In genomic region chr3:111087924-111088469, GRCh38 we compare ENCODE assay signal across 1 cellular context.
TF ChIP-seq lines count a peak whose summit lies in the region.

No MANE protein-coding gene starts in this region.

TF ChIP-seq in WTC11, 78 proteins besides CTCF, POLR2A, EP300 and RAD21 (continued from another document):
- no peak for TF ChIP-seq ETV6 (CRISPR knock-in tag; IDR thresholded peaks at IDR 0.05)
- TF ChIP-seq E2F4 (CRISPR knock-in tag; IDR thresholded peaks at IDR 0.05; ENCODE audit: borderline replicate concordance, low read depth), result no peak
- TF ChIP-seq GABPB1 (CRISPR knock-in tag; IDR thresholded peaks at IDR 0.05), result no peak
- no peak for TF ChIP-seq MXD4 (CRISPR knock-in tag; IDR thresholded peaks at IDR 0.05; ENCODE audit: borderline replicate concordance)
- TF ChIP-seq, protein P1, sequence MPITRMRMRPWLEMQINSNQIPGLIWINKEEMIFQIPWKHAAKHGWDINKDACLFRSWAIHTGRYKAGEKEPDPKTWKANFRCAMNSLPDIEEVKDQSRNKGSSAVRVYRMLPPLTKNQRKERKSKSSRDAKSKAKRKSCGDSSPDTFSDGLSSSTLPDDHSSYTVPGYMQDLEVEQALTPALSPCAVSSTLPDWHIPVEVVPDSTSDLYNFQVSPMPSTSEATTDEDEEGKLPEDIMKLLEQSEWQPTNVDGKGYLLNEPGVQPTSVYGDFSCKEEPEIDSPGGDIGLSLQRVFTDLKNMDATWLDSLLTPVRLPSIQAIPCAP (CRISPR knock-in tag; IDR thresholded peaks at IDR 0.05), result no peak
- no peak for TF ChIP-seq FOXJ3 (CRISPR knock-in tag; IDR thresholded peaks at IDR 0.05; ENCODE audit: borderline replicate concordance)
- no peak for TF ChIP-seq PREB (CRISPR knock-in tag; IDR thresholded peaks at IDR 0.05; ENCODE audit: borderline replicate concordance)
- TF ChIP-seq ATF2 (CRISPR knock-in tag; IDR thresholded peaks at IDR 0.05; ENCODE audit: borderline replicate concordance, low read depth), result no peak
- TF ChIP-seq, protein P2, sequence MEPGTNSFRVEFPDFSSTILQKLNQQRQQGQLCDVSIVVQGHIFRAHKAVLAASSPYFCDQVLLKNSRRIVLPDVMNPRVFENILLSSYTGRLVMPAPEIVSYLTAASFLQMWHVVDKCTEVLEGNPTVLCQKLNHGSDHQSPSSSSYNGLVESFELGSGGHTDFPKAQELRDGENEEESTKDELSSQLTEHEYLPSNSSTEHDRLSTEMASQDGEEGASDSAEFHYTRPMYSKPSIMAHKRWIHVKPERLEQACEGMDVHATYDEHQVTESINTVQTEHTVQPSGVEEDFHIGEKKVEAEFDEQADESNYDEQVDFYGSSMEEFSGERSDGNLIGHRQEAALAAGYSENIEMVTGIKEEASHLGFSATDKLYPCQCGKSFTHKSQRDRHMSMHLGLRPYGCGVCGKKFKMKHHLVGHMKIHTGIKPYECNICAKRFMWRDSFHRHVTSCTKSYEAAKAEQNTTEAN (CRISPR knock-in tag; IDR thresholded peaks at IDR 0.05), result no peak
- TF ChIP-seq, protein P3, sequence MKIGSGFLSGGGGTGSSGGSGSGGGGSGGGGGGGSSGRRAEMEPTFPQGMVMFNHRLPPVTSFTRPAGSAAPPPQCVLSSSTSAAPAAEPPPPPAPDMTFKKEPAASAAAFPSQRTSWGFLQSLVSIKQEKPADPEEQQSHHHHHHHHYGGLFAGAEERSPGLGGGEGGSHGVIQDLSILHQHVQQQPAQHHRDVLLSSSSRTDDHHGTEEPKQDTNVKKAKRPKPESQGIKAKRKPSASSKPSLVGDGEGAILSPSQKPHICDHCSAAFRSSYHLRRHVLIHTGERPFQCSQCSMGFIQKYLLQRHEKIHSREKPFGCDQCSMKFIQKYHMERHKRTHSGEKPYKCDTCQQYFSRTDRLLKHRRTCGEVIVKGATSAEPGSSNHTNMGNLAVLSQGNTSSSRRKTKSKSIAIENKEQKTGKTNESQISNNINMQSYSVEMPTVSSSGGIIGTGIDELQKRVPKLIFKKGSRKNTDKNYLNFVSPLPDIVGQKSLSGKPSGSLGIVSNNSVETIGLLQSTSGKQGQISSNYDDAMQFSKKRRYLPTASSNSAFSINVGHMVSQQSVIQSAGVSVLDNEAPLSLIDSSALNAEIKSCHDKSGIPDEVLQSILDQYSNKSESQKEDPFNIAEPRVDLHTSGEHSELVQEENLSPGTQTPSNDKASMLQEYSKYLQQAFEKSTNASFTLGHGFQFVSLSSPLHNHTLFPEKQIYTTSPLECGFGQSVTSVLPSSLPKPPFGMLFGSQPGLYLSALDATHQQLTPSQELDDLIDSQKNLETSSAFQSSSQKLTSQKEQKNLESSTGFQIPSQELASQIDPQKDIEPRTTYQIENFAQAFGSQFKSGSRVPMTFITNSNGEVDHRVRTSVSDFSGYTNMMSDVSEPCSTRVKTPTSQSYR (CRISPR knock-in tag; IDR thresholded peaks at IDR 0.05), result no peak
